ENCODE assay signal across 8 cellular contexts in genomic region chr4:2261110-2261852, GRCh38. TPM values are rescaled to one million over a fixed set of nuclear protein-coding genes. Genes with fewer than 3 reads are reported as not detected.
DNase-seq lines count a peak whose midpoint lies in the region; ATAC-seq and TF ChIP-seq lines count a peak whose summit lies in the region.

No MANE protein-coding gene starts in this region.

- H3K27ac ChIP-seq in KOPT-K1 (ENCODE audit: low read depth, low read length, poor library complexity, severe bottlenecking) (peak overlapping the region; percentile 40), subcutaneous abdominal adipose tissue (ENCODE audit: low read depth, low read length) (peak overlapping the region; percentile 75)

- ATAC-seq in HG03469 (IDR thresholded peaks at IDR 0.05; ENCODE audit: unreplicated experiment), result no peak

- peak; percentile 59 for DNase-seq in ACHN
- peak; percentile 51 for DNase-seq in activated CD8-positive, alpha-beta memory T cell treated with anti-CD3 and anti-CD28 coated beads, Interleukin-2, amount 50 U/mL, for 4 hours
- DNase-seq in epithelial cell of proximal tubule (ENCODE audit: low read depth), result no peak

- in situ Hi-C loops in ACHN (cut with HindIII; ENCODE audit: low pct_ligation_motif_present, low pct_unique_long_range_greater_than_20kb, low sequenced_read_pairs), result no loop called here

- H3K9ac ChIP-seq in mucosa of stomach (ENCODE audit: low read length) (peak overlapping the region; percentile 78), subcutaneous abdominal adipose tissue (ENCODE audit: low read length in 5 of 5) (peak overlapping the region in 4 of 5 donors; percentile 83 to 86 (median 84))

- H3K27me3 ChIP-seq in mucosa of stomach (ENCODE audit: control insufficient read depth, insufficient read depth, low read length) (no peaks in the 10 kb centered on the region), subcutaneous abdominal adipose tissue (ENCODE audit: control insufficient read depth in 5 of 5, insufficient read depth in 4 of 5, low read length in 5 of 5) (no peaks in the 10 kb centered on the region)

- peak; percentile 19 for TF ChIP-seq POLR2A in GM18526 (IDR thresholded peaks at IDR 0.05; ENCODE audit: extremely low read depth, insufficient read length)

- H3K36me3 ChIP-seq in KOPT-K1 (ENCODE audit: insufficient read depth, low read length) (no peaks in the 10 kb centered on the region), mucosa of stomach (ENCODE audit: control insufficient read depth, insufficient read depth, low read length) (no peaks in the 10 kb centered on the region), subcutaneous abdominal adipose tissue (ENCODE audit: control insufficient read depth in 5 of 5, insufficient read depth in 5 of 5, low read length in 5 of 5) (peaks cover 0 to 20% (median 16%) of the 10 kb centered on the region in 5 donors)

- no peak for TF ChIP-seq CTCF in epithelial cell of proximal tubule (conservative IDR thresholded peaks at IDR 0.05; ENCODE audit: low read depth, low read length)

- H3K4me1 ChIP-seq in mucosa of stomach (ENCODE audit: control insufficient read depth, insufficient read depth, low read length) (peaks cover 39% of the 10 kb centered on the region), subcutaneous abdominal adipose tissue (ENCODE audit: control insufficient read depth in 5 of 5, insufficient read depth in 5 of 5, low read length in 5 of 5) (peaks cover 14 to 86% (median 76%) of the 10 kb centered on the region in 5 donors)

- H3K4me3 ChIP-seq in epithelial cell of proximal tubule (ENCODE audit: low read depth, low read length), result peak overlapping the region; percentile 92
- H3K4me3 ChIP-seq in mucosa of stomach (ENCODE audit: low read length), result peak overlapping the region; percentile 51
- H3K4me3 ChIP-seq in subcutaneous abdominal adipose tissue (ENCODE audit: low read depth in 1 of 5, low read length in 5 of 5), result peak overlapping the region; percentile 68 to 82 (median 78)

- H3K9me3 ChIP-seq in KOPT-K1 (ENCODE audit: insufficient read depth, low read length, poor library complexity, severe bottlenecking), result no peaks in the 10 kb centered on the region
- no peaks in the 10 kb centered on the region for H3K9me3 ChIP-seq in mucosa of stomach (ENCODE audit: control insufficient read depth, low read length)
- H3K9me3 ChIP-seq in subcutaneous abdominal adipose tissue (ENCODE audit: control insufficient read depth in 5 of 5, low read length in 5 of 5), result no peaks in the 10 kb centered on the region

RNA-seq across cellular contexts. Expression of gene MXD4, which starts 0.6 kb away (rescaled TPM):
- total RNA-seq in epithelial cell of proximal tubule, result 14.0 and 26.9 TPM in 2 replicates

RNA-seq across cellular contexts. Expression of gene HAUS3, which starts 19.4 kb away (rescaled TPM):
- total RNA-seq in epithelial cell of proximal tubule, result 10.7 and 11.6 TPM in 2 replicates

RNA-seq across cellular contexts. Expression of gene POLN, which starts 19.4 kb away (rescaled TPM):
- 0.29 and 0.94 TPM in 2 replicates for total RNA-seq in epithelial cell of proximal tubule
